In genomic region chr12:94649349-94650142, GRCh38 we compare ENCODE assay signal across 7 cellular contexts. TPM values are rescaled to one million over a fixed set of nuclear protein-coding genes. Genes with fewer than 3 reads are reported as not detected.
A peak's percentile ranks its signal among the peaks of the same experiment; 100 is the strongest.
DNase-seq lines count a peak whose midpoint lies in the region; ATAC-seq and TF ChIP-seq lines count a peak whose summit lies in the region.

No MANE protein-coding gene starts in this region.

- peak overlapping the region; percentile 80 to 99 for H3K4me3 ChIP-seq in neutrophil (ENCODE audit: low read depth in 1 of 2, low read length in 1 of 2)

- DNase-seq in NCI-H510A (lab: John Stamatoyannopoulos, UW) (peak; percentile 42), glomerular visceral epithelial cell (ENCODE audit: extremely low spot score) (peak; percentile 37), NCI-H1048 (lab: John Stamatoyannopoulos, UW) (no peak)
- DNase-seq in activated naive CD4-positive, alpha-beta T cell treated with anti-CD3 and anti-CD28 coated beads for 36 hours: peak; percentile 14

- no peaks in the 10 kb centered on the region for H3K9me3 ChIP-seq in neutrophil

- peak overlapping the region; percentile 88 for H3K27ac ChIP-seq in neutrophil

- CTCF ChIA-PET in activated naive CD4-positive, alpha-beta T cell treated with anti-CD3 and anti-CD28 coated beads for 36 hours (lab: Charles Lee): no interaction called here

- peaks cover 8% of the 10 kb centered on the region for H3K4me1 Mint-ChIP-seq in activated naive CD4-positive, alpha-beta T cell treated with anti-CD3 and anti-CD28 coated beads for 36 hours (ENCODE audit: low read depth)

- no peak overlapping the region for H3K27ac Mint-ChIP-seq in activated naive CD4-positive, alpha-beta T cell treated with anti-CD3 and anti-CD28 coated beads for 36 hours

- H3K4me1 ChIP-seq in neutrophil (ENCODE audit: control insufficient read depth in 1 of 2, insufficient read depth in 1 of 2, low read depth in 1 of 2, low read length in 1 of 2): peaks cover 48 to 59% of the 10 kb centered on the region in 2 experiments

- intact Hi-C loops in activated naive CD4-positive, alpha-beta T cell treated with anti-CD3 and anti-CD28 coated beads for 36 hours (cut with micrococcal nuclease): loop anchor here (1.0 kb wide), 1 partner anchor 46 kb away; no protein-coding TSS in a partner anchor

- H3K27me3 ChIP-seq in neutrophil: peaks cover 42% of the 10 kb centered on the region

- H3K4me3 Mint-ChIP-seq in activated naive CD4-positive, alpha-beta T cell treated with anti-CD3 and anti-CD28 coated beads for 36 hours: peak overlapping the region; percentile 65

- ATAC-seq in GM18498 (IDR thresholded peaks at IDR 0.05; ENCODE audit: unreplicated experiment): peak; percentile 65
- ATAC-seq in HG02571 (IDR thresholded peaks at IDR 0.05; ENCODE audit: unreplicated experiment): peak; percentile 48

- peak; percentile 58 for TF ChIP-seq CTCF in neutrophil (IDR thresholded peaks at IDR 0.05)

- no peaks in the 10 kb centered on the region for H3K9me3 Mint-ChIP-seq in activated naive CD4-positive, alpha-beta T cell treated with anti-CD3 and anti-CD28 coated beads for 36 hours

- H3K27me3 Mint-ChIP-seq in activated naive CD4-positive, alpha-beta T cell treated with anti-CD3 and anti-CD28 coated beads for 36 hours (ENCODE audit: low read depth): peaks cover 54% of the 10 kb centered on the region

- H3K36me3 Mint-ChIP-seq in activated naive CD4-positive, alpha-beta T cell treated with anti-CD3 and anti-CD28 coated beads for 36 hours (ENCODE audit: low read depth): no peaks in the 10 kb centered on the region

- H3K36me3 ChIP-seq in neutrophil: no peaks in the 10 kb centered on the region

RNA-seq across cellular contexts. Expression of gene TMCC3, which starts 0.8 kb away (rescaled TPM):
- under 1 TPM in 1 of 2 experiments, not detected in 1; 0.05 TPM for total RNA-seq in activated naive CD4-positive, alpha-beta T cell treated with anti-CD3 and anti-CD28 coated beads for 36 hours
